ENCODE assay signal across 8 cellular contexts in the genomic region with DNA sequence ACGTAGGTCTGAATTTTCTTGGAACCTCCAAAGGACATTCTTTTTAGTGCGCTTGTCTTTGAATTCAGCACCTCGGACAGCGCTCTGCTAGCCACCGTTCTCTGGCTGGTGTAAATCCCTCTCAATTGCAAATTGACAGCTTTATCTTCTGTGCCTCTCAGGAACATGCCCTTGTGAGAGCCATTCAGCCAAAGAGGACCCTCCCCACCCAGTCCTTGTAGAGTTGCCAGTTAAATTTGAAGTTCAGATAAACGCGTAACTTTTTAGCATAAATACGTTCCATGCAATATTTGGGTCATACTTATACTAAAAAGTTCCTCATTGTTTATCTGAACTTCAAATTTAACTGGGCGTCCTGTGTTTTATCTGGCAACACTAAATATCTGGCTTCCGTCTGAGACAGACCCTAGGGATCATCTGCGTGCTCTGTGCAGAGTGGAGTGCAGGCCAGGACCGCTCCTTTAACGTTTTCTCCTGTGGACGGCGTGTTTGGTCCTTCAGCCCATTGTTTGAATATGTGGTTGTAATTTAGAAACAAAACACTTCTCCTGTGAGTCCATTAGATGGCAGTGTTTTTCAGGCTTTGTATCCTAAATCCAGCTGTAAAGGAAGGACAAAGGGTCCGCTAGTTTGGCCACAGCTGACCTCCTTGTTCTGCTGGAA. TPM values are rescaled to one million over a fixed set of nuclear protein-coding genes. Genes with fewer than 3 reads are reported as not detected.
DNase-seq lines count a peak whose midpoint lies in the region; ATAC-seq and TF ChIP-seq lines count a peak whose summit lies in the region.

No MANE protein-coding gene starts in this region.

- DNase-seq in ELR (ENCODE audit: low read depth), result peak; percentile 65
- no peak for DNase-seq in LNCaP clone FGC (ENCODE audit: low read depth)
- DNase-seq in SK-N-MC (ENCODE audit: low read depth, low spot score), result peak; percentile 56
- peak; percentile 70 for DNase-seq in brain microvascular endothelial cell
- peak; percentile 48 to 49 for DNase-seq in stimulated activated CD4-positive, alpha-beta T cell treated with anti-CD3 and anti-CD28 coated beads, Interleukin-2, amount 100 ng/mL, for 24 hours
- DNase-seq in ascending aorta (ENCODE audit: low spot score in 2 of 2), result no peak

- H3K4me3 ChIP-seq in LNCaP clone FGC (ENCODE audit: low read depth, low read length) (no peak overlapping the region), SK-N-MC (no peak overlapping the region), brain microvascular endothelial cell (ENCODE audit: low read depth, low read length) (no peak overlapping the region), iPS-20b (ENCODE audit: low read length) (peak overlapping the region; percentile 45; the same call in 1 of the 2 replicates), ascending aorta (no peak overlapping the region)

- no peaks in the 10 kb centered on the region for H3K36me3 ChIP-seq in SK-N-MC (ENCODE audit: insufficient read depth, low read length)
- H3K36me3 ChIP-seq in brain microvascular endothelial cell (replicated peaks), result no peaks in the 10 kb centered on the region
- H3K36me3 ChIP-seq in iPS-20b (ENCODE audit: insufficient read depth, low read depth, low read length), result no peaks in the 10 kb centered on the region
- H3K36me3 ChIP-seq in ascending aorta, result no peaks in the 10 kb centered on the region

- peaks cover 4% of the 10 kb centered on the region; the same call in 1 of the 2 replicates for H3K4me1 ChIP-seq in iPS-20b (ENCODE audit: insufficient read depth, low read length)
- no peaks in the 10 kb centered on the region for H3K4me1 ChIP-seq in ascending aorta

- in situ Hi-C loops in brain microvascular endothelial cell (cut with HindIII; ENCODE audit: low pct_ligation_motif_present, low sequenced_read_pairs), result no loop called here

- no peak overlapping the region for H3K9ac ChIP-seq in SK-N-MC (ENCODE audit: insufficient read length)
- H3K9ac ChIP-seq in iPS-20b (ENCODE audit: low read depth, low read length), result no peak overlapping the region

- peak; percentile 62 for TF ChIP-seq CTCF in LNCaP clone FGC (IDR thresholded peaks at IDR 0.05; ENCODE audit: control insufficient read depth, extremely low read depth, insufficient read depth)
- TF ChIP-seq CTCF in brain microvascular endothelial cell (IDR thresholded peaks at IDR 0.05; ENCODE audit: low read depth, low read length, missing control alignments), result peak; percentile 65
- peak in 1 of 3 experiments; percentile 42 for TF ChIP-seq CTCF in ascending aorta (IDR thresholded peaks at IDR 0.05)

- no peak for ATAC-seq in GM18909 (IDR thresholded peaks at IDR 0.05; ENCODE audit: poor library complexity, unreplicated experiment)

- intact Hi-C loops in ascending aorta (cut with DNase I), result loop anchor here (5.0 kb wide), 1 partner anchor 195 kb away; no protein-coding TSS in a partner anchor

- H3K27ac ChIP-seq in SK-N-MC, result no peak overlapping the region
- no peak overlapping the region for H3K27ac ChIP-seq in brain microvascular endothelial cell
- no peak overlapping the region for H3K27ac ChIP-seq in iPS-20b (ENCODE audit: low read length)
- no peak overlapping the region for H3K27ac ChIP-seq in ascending aorta

- no peaks in the 10 kb centered on the region for H3K9me3 ChIP-seq in SK-N-MC (ENCODE audit: low read depth, low read length)
- no peaks in the 10 kb centered on the region for H3K9me3 ChIP-seq in iPS-20b (ENCODE audit: insufficient read depth, low read depth, low read length)
- no peaks in the 10 kb centered on the region for H3K9me3 ChIP-seq in ascending aorta

- peaks cover 2% of the 10 kb centered on the region for H3K27me3 ChIP-seq in brain microvascular endothelial cell (replicated peaks)
- no peaks in the 10 kb centered on the region for H3K27me3 ChIP-seq in iPS-20b (ENCODE audit: insufficient read depth, low read length)
- no peaks in the 10 kb centered on the region for H3K27me3 ChIP-seq in ascending aorta

RNA-seq across cellular contexts. Expression of a gene that starts 7.0 kb away (rescaled TPM):
- 17.9 TPM for total RNA-seq in ascending aorta

Comparison
In these comparisons a context has a peak if more than half of its experiments do, and no peak if none do; other contexts are left out.
1. DNase-seq: peak in ELR (single experiment), SK-N-MC (single experiment), brain microvascular endothelial cell (single experiment) and stimulated activated CD4-positive, alpha-beta T cell treated with anti-CD3 and anti-CD28 coated beads, Interleukin-2, amount 100 ng/mL, for 24 hours (2 of 2); none in LNCaP clone FGC (single experiment) and ascending aorta (0 of 2).